ENCODE assay signal across 8 cellular contexts in genomic region chr10:94402204-94403033, GRCh38. TPM values are rescaled to one million over a fixed set of nuclear protein-coding genes. Genes with fewer than 3 reads are reported as not detected.
DNase-seq lines count a peak whose midpoint lies in the region; ATAC-seq and TF ChIP-seq lines count a peak whose summit lies in the region.

Gene TBC1D12, plus strand, starts transcription at chr10:94402541. Its CDS starts 73 bp downstream, at chr10:94402614.

- H3K27me3 ChIP-seq in mammary epithelial cell (ENCODE audit: insufficient read depth, low read length) (no peaks in the 10 kb centered on the region), iPS-18a (ENCODE audit: control insufficient read depth, insufficient read depth, low read length) (peaks cover 36% of the 10 kb centered on the region)

- peaks cover 2% of the 10 kb centered on the region for H3K4me1 Mint-ChIP-seq in activated CD4-positive, alpha-beta T cell treated with anti-CD3 and anti-CD28 coated beads for 36 hours

- H3K9me3 ChIP-seq in mammary epithelial cell (replicated peaks; ENCODE audit: insufficient read depth, low read length) (no peaks in the 10 kb centered on the region), iPS-18a (ENCODE audit: control insufficient read depth, low read depth, low read length) (no peaks in the 10 kb centered on the region)

- H3K27ac ChIP-seq in mammary epithelial cell (ENCODE audit: insufficient read depth, low read depth, low read length) = peak within 1 kb of the TSS; percentile 74
- H3K27ac ChIP-seq in iPS-18a (ENCODE audit: low read length) = no peak within 1 kb of the TSS

- H3K27me3 Mint-ChIP-seq in activated CD4-positive, alpha-beta T cell treated with anti-CD3 and anti-CD28 coated beads for 36 hours = peaks cover 45% of the 10 kb centered on the region

- peak within 1 kb of the TSS; percentile 58 for H3K4me3 Mint-ChIP-seq in activated CD4-positive, alpha-beta T cell treated with anti-CD3 and anti-CD28 coated beads for 36 hours

- intact Hi-C loops in activated CD4-positive, alpha-beta T cell treated with anti-CD3 and anti-CD28 coated beads for 36 hours (cut with DNase I, micrococcal nuclease) = loop anchor here (1.0 to 2.0 kb wide), 3 partner anchors 40 to 142 kb away; partner anchors contain the start of genes NOC3L (in 2 of the 2) and HELLS (in 1 of the 2)
- intact Hi-C loops in mammary epithelial cell (cut with micrococcal nuclease) (loop anchor here (1.0 to 10.0 kb wide), 4 partner anchors 40 to 700 kb away; partner anchors contain the start of genes FRA10AC1, HELLS and NOC3L), sciatic nerve (cut with DNase I) (no loop called here)

- dilution Hi-C loops in mammary epithelial cell (cut with HindIII; ENCODE audit: low sequenced_read_pairs) = no loop called here

- H3K4me2 ChIP-seq in mammary epithelial cell (ENCODE audit: insufficient read depth, low read depth, low read length) = peak within 1 kb of the TSS; percentile 95

- H4K20me1 ChIP-seq in mammary epithelial cell (ENCODE audit: insufficient read depth, low read length) = no peaks in the 10 kb centered on the region

- no peak for TF ChIP-seq CTCF in mammary epithelial cell (conservative IDR thresholded peaks at IDR 0.05 in 1 of 2, IDR thresholded peaks at IDR 0.05 in 1 of 2; ENCODE audit: extremely low read depth in 1 of 2, insufficient read depth in 1 of 2, low read depth in 1 of 2, low read length in 2 of 2)

- in situ Hi-C loops in mammary epithelial cell (cut with MboI; ENCODE audit: low sequenced_read_pairs in 2 of 2) = no loop called here

- POLR2A ChIA-PET in activated CD4-positive, alpha-beta T cell treated with anti-CD3 and anti-CD28 coated beads for 36 hours (lab: Charles Lee) = no interaction called here

- DNase-seq in activated CD4-positive, alpha-beta T cell treated with anti-CD3 and anti-CD28 coated beads for 36 hours = peak; percentile 60
- no peak for DNase-seq in activated CD4-positive, alpha-beta T cell treated with anti-CD3 and anti-CD28 coated beads, Interleukin-2, amount 50 U/mL, for 4 hours
- DNase-seq in NCI-H128 (lab: John Stamatoyannopoulos, UW; ENCODE audit: unreplicated experiment) (peak; percentile 70), SKM-1 treated with dmso at 0.1 percent for 144 hours (lab: John Stamatoyannopoulos, UW; ENCODE audit: unreplicated experiment) (peak; percentile 87), mammary epithelial cell (peak; percentile 95), sciatic nerve (ENCODE audit: low spot score) (peak; percentile 96)

- H3K36me3 ChIP-seq in mammary epithelial cell (ENCODE audit: insufficient read depth, low read length) = no peaks in the 10 kb centered on the region
- H3K36me3 ChIP-seq in iPS-18a (ENCODE audit: control insufficient read depth, low read depth, low read length) = no peaks in the 10 kb centered on the region

- peaks cover 3% of the 10 kb centered on the region for H3K36me3 Mint-ChIP-seq in activated CD4-positive, alpha-beta T cell treated with anti-CD3 and anti-CD28 coated beads for 36 hours (ENCODE audit: low read depth)

- peaks cover 50% of the 10 kb centered on the region for H3K79me2 ChIP-seq in mammary epithelial cell (ENCODE audit: insufficient read depth, low read length)

- peak within 1 kb of the TSS; percentile 98 for H2AFZ ChIP-seq in mammary epithelial cell (ENCODE audit: low read depth, low read length)

- H3K4me1 ChIP-seq in mammary epithelial cell (ENCODE audit: insufficient read depth, low read length) (peaks cover 10% of the 10 kb centered on the region), iPS-18a (ENCODE audit: control insufficient read depth, low read depth, low read length) (no peaks in the 10 kb centered on the region)

- peak; percentile 83 for ATAC-seq in activated CD4-positive, alpha-beta T cell treated with anti-CD3 and anti-CD28 coated beads for 36 hours
- ATAC-seq in HG02678 (IDR thresholded peaks at IDR 0.05; ENCODE audit: unreplicated experiment) (peak; percentile 73), sciatic nerve (peak; percentile 99)

- H3K4me3 ChIP-seq in mammary epithelial cell (replicated peaks in 1 of 3; ENCODE audit: insufficient read depth in 1 of 3, low read depth in 2 of 3, low read length in 3 of 3) (peak within 1 kb of the TSS; percentile 86 to 92 (median 90)), iPS-18a (ENCODE audit: low read length) (peak within 1 kb of the TSS; percentile 72)

- CTCF ChIA-PET in activated CD4-positive, alpha-beta T cell treated with anti-CD3 and anti-CD28 coated beads for 36 hours (lab: Charles Lee) = interaction anchor here (0.7 to 1.7 kb wide), 2 partner anchors 82 to 98 kb away, joined by 3 to 4 read pairs; no protein-coding TSS in a partner anchor
- CTCF ChIA-PET in mammary epithelial cell (lab: Charles Lee; ENCODE audit: low non-redundant PET) = interaction anchor here (1.1 kb wide), 1 partner anchor 42 kb away, joined by 15 read pairs; no protein-coding TSS in a partner anchor

- WGBS in mammary epithelial cell (ENCODE audit: low coverage, missing lambda C conversion rate) = 2% methylated on average over 13 of the region's 82 CpGs

- BruUV-seq in mammary epithelial cell (replicated peaks; lab: Mats Ljungman, UMichigan) = no TSS peak

- H3K27ac Mint-ChIP-seq in activated CD4-positive, alpha-beta T cell treated with anti-CD3 and anti-CD28 coated beads for 36 hours = no peak within 1 kb of the TSS

- peaks cover 2% of the 10 kb centered on the region for H3K9me3 Mint-ChIP-seq in activated CD4-positive, alpha-beta T cell treated with anti-CD3 and anti-CD28 coated beads for 36 hours (ENCODE audit: low read depth)

- H3K9ac ChIP-seq in mammary epithelial cell (ENCODE audit: insufficient read depth, low read length) (peak within 1 kb of the TSS; percentile 73), iPS-18a (ENCODE audit: low read length) (peak within 1 kb of the TSS; percentile 12)

RNA-seq across cellular contexts. Expression of gene TBC1D12, which starts in this region (rescaled TPM):
- total RNA-seq in activated CD4-positive, alpha-beta T cell treated with anti-CD3 and anti-CD28 coated beads for 36 hours = under 1 TPM; 0.35 to 0.39 TPM
- total RNA-seq in mammary epithelial cell = 10 to 100 TPM in 1 of 2 donors, 1 to 10 TPM in 1; 7.4 to 15.7 TPM
- polyA plus RNA-seq in mammary epithelial cell = 1.6 TPM
- polyA minus RNA-seq in mammary epithelial cell = 1.1 TPM
- total RNA-seq in sciatic nerve = 20.4 TPM

Comparison
In these comparisons a context has a peak if more than half of its experiments do, and no peak if none do; other contexts are left out.
1. RNA of gene TBC1D12 (total RNA-seq): 20.4 TPM in sciatic nerve (single experiment) and 7.4 to 15.7 TPM in mammary epithelial cell; 0.35 to 0.39 TPM in activated CD4-positive, alpha-beta T cell treated with anti-CD3 and anti-CD28 coated beads for 36 hours; every median in the first group is over 4 times any median in the second.
2. Peak in DNase-seq and ATAC-seq in activated CD4-positive, alpha-beta T cell treated with anti-CD3 and anti-CD28 coated beads for 36 hours; RNA of the gene not detected or under 1 TPM.
3. DNase-seq: peak in NCI-H128 (single experiment), SKM-1 treated with dmso at 0.1 percent for 144 hours (single experiment), mammary epithelial cell (single experiment) and sciatic nerve (single experiment); none in activated CD4-positive, alpha-beta T cell treated with anti-CD3 and anti-CD28 coated beads, Interleukin-2, amount 50 U/mL, for 4 hours (0 of 2).
4. Peak in every context shown above with its lines, with median percentiles within 50 percentile points of each other: ATAC-seq.